ENCODE assay signal across 19 cellular contexts in the genomic region with DNA sequence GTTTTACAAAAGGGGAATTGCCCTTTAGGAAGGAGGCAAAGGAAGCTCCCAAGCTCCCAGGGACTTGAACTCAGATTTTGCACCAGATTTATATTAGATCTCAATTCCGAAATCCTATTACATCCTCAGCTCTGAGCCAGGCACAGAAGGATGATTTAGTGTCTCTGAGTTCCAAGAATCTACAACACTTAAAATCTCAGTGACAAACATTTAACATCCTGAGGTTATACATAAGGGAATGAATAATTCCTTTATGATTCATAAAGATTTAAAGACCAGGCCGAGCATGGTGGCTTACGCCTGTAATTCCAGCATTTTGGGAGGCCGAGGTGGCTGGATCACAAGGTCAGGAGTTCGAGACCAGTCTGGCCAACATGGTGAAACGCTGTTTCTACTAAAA. TPM values are rescaled to one million over a fixed set of nuclear protein-coding genes. Genes with fewer than 3 reads are reported as not detected.
DNase-seq lines count a peak whose midpoint lies in the region; ATAC-seq and TF ChIP-seq lines count a peak whose summit lies in the region.
"Had no signal": no experiment of that assay in that cellular context is flagged by ENCODE, and none has a peak within 500 bp of the region (broad histone marks: within the 10 kb centered on the region; RNA-seq: fewer than 3 reads in every experiment).

No MANE protein-coding gene starts in this region.

- TF ChIP-seq CTCF in type B pancreatic cell (conservative IDR thresholded peaks at IDR 0.05) = no peak

- H3K9me3 Mint-ChIP-seq in activated naive CD8-positive, alpha-beta T cell (ENCODE audit: low read depth) = no peaks in the 10 kb centered on the region
- H3K9me3 Mint-ChIP-seq in activated naive CD8-positive, alpha-beta T cell treated with anti-CD3 and anti-CD28 coated beads, Interleukin-2, amount 50 U/mL, for 24 hours = no peaks in the 10 kb centered on the region
- H3K9me3 Mint-ChIP-seq in T-cell (no peaks in the 10 kb centered on the region), immature natural killer cell (peaks cover 0 to 2% (median 0%) of the 10 kb centered on the region in 6 donors), type B pancreatic cell (no peaks in the 10 kb centered on the region)
- H3K9me3 Mint-ChIP-seq: activated CD4-positive, alpha-beta T cell treated with anti-CD3 and anti-CD28 coated beads, Interleukin-2, amount 10 ng/mL, durations not matched to agents 24 days and 14 days; nephron had no signal

- no peak for DNase-seq in activated naive CD8-positive, alpha-beta T cell treated with anti-CD3 and anti-CD28 coated beads, Interleukin-2, amount 50 U/mL, for 24 hours
- no peak for DNase-seq in T-cell
- no peak for DNase-seq in immature natural killer cell
- peak; percentile 25 for DNase-seq in type B pancreatic cell (ENCODE audit: extremely low spot score, unreplicated experiment)
- DNase-seq in left lobe of liver (ENCODE audit: low spot score) = no peak
- DNase-seq: activated effector memory CD4-positive, alpha-beta T cell treated with Interleukin-2 at 50 U/mL for 16 hours; dermis blood vessel endothelial cell; DMS 273 treated with DMSO at 0.1 percent for 48 hours; heart left ventricle; Kasumi-1; NCI-H2029 treated with DMSO at 0.1 percent for 48 hours; NCI-H345; sigmoid colon had no signal

- no peaks in the 10 kb centered on the region for H3K36me3 Mint-ChIP-seq in activated naive CD8-positive, alpha-beta T cell
- no peaks in the 10 kb centered on the region for H3K36me3 Mint-ChIP-seq in activated naive CD8-positive, alpha-beta T cell treated with anti-CD3 and anti-CD28 coated beads, Interleukin-2, amount 50 U/mL, for 24 hours (ENCODE audit: low read depth)
- H3K36me3 Mint-ChIP-seq in T-cell (no peaks in the 10 kb centered on the region), immature natural killer cell (no peaks in the 10 kb centered on the region), type B pancreatic cell (no peaks in the 10 kb centered on the region)

- H3K27me3 Mint-ChIP-seq in activated naive CD8-positive, alpha-beta T cell = no peaks in the 10 kb centered on the region
- peaks cover 18% of the 10 kb centered on the region for H3K27me3 Mint-ChIP-seq in activated naive CD8-positive, alpha-beta T cell treated with anti-CD3 and anti-CD28 coated beads, Interleukin-2, amount 50 U/mL, for 24 hours
- H3K27me3 Mint-ChIP-seq in T-cell (no peaks in the 10 kb centered on the region), immature natural killer cell (ENCODE audit: low read depth in 3 of 3) (peaks cover 17 to 20% (median 19%) of the 10 kb centered on the region in 3 donors), type B pancreatic cell (peaks cover 7% of the 10 kb centered on the region)
- H3K27me3 Mint-ChIP-seq: activated CD4-positive, alpha-beta T cell treated with anti-CD3 and anti-CD28 coated beads, Interleukin-2, amount 10 ng/mL, durations not matched to agents 24 days and 14 days had no signal

- H3K4me3 Mint-ChIP-seq in activated naive CD8-positive, alpha-beta T cell = peak overlapping the region; percentile 13
- H3K4me3 Mint-ChIP-seq in activated naive CD8-positive, alpha-beta T cell treated with anti-CD3 and anti-CD28 coated beads, Interleukin-2, amount 50 U/mL, for 24 hours = no peak overlapping the region
- peak overlapping the region in 1 of 3 donors; percentile 77 for H3K4me3 Mint-ChIP-seq in T-cell
- peak overlapping the region; percentile 59 to 90 (median 83) for H3K4me3 Mint-ChIP-seq in immature natural killer cell
- no peak overlapping the region for H3K4me3 Mint-ChIP-seq in type B pancreatic cell
- H3K4me3 Mint-ChIP-seq: activated CD4-positive, alpha-beta T cell treated with anti-CD3 and anti-CD28 coated beads, Interleukin-2, amount 10 ng/mL, durations not matched to agents 24 days and 14 days; nephron had no signal

- ATAC-seq in activated naive CD8-positive, alpha-beta T cell treated with anti-CD3 and anti-CD28 coated beads, Interleukin-2, amount 50 U/mL, for 24 hours = no peak
- ATAC-seq in T-cell (replicated peaks in 1 of 4) (no peak), GM19351 (IDR thresholded peaks at IDR 0.05; ENCODE audit: unreplicated experiment) (no peak), left lobe of liver (no peak), HG03045 (IDR thresholded peaks at IDR 0.05; ENCODE audit: unreplicated experiment) (no peak)
- ATAC-seq: heart left ventricle, Panc1 had no signal

- CTCF ChIA-PET in T-cell (lab: Charles Lee) = interaction anchor here (0.6 to 4.0 kb wide), 3 partner anchors 17 to 66 kb away, joined by 3 to 26 read pairs (median 4); partner anchors contain the start of gene SLC20A1 (in 1 of the 2)

- POLR2A ChIA-PET in T-cell (lab: Charles Lee) = no interaction called here

- H3K27ac Mint-ChIP-seq in activated naive CD8-positive, alpha-beta T cell = peak overlapping the region; percentile 46
- no peak overlapping the region for H3K27ac Mint-ChIP-seq in activated naive CD8-positive, alpha-beta T cell treated with anti-CD3 and anti-CD28 coated beads, Interleukin-2, amount 50 U/mL, for 24 hours
- H3K27ac Mint-ChIP-seq in T-cell (peak overlapping the region; percentile 66 to 93), immature natural killer cell (peak overlapping the region; percentile 94 to 100 (median 96)), type B pancreatic cell (no peak overlapping the region)

- peaks cover 82% of the 10 kb centered on the region for H3K4me1 Mint-ChIP-seq in activated naive CD8-positive, alpha-beta T cell (ENCODE audit: low read depth)
- peaks cover 82% of the 10 kb centered on the region for H3K4me1 Mint-ChIP-seq in activated naive CD8-positive, alpha-beta T cell treated with anti-CD3 and anti-CD28 coated beads, Interleukin-2, amount 50 U/mL, for 24 hours
- peaks cover 79 to 97% (median 82%) of the 10 kb centered on the region in 3 donors for H3K4me1 Mint-ChIP-seq in T-cell
- peaks cover 99 to 100% of the 10 kb centered on the region in 2 donors for H3K4me1 Mint-ChIP-seq in immature natural killer cell
- peaks cover 26% of the 10 kb centered on the region for H3K4me1 Mint-ChIP-seq in type B pancreatic cell (ENCODE audit: unreplicated experiment)

RNA-seq across cellular contexts. Expression of gene SLC20A1, which starts 16.5 kb away (rescaled TPM):
- total RNA-seq in T-cell (100 to 1,000 TPM in 2 of 5 donors, 10 to 100 TPM in 3; 65.8 to 135 (median 83.0) TPM), type B pancreatic cell (ENCODE audit: low replicate concordance) (50.3 and 63.9 TPM in 2 replicates), left lobe of liver (12.9 TPM)
- 10 to 100 TPM; 34.4 to 77.5 (median 73.1) TPM for polyA plus RNA-seq in immature natural killer cell

RNA-seq across cellular contexts. Expression of gene CHCHD5, which starts 44.8 kb away (rescaled TPM):
- total RNA-seq in T-cell (10 to 100 TPM; 16.4 to 30.1 (median 24.7) TPM), type B pancreatic cell (ENCODE audit: low replicate concordance) (25.6 and 33.5 TPM in 2 replicates), left lobe of liver (21.2 TPM)
- polyA plus RNA-seq in immature natural killer cell = 100 to 1,000 TPM in 1 of 3 donors, 10 to 100 TPM in 2; 65.1 to 109 (median 81.0) TPM

Comparison
In these comparisons a context has a peak if more than half of its experiments do, and no peak if none do; other contexts are left out.
1. H3K27ac Mint-ChIP-seq: peak in activated naive CD8-positive, alpha-beta T cell (single experiment), T-cell (2 of 2) and immature natural killer cell (6 of 6); none in activated naive CD8-positive, alpha-beta T cell treated with anti-CD3 and anti-CD28 coated beads, Interleukin-2, amount 50 U/mL, for 24 hours (single experiment) and type B pancreatic cell (single experiment).
2. H3K4me3 Mint-ChIP-seq: peak in activated naive CD8-positive, alpha-beta T cell (single experiment) and immature natural killer cell (5 of 5); none in activated naive CD8-positive, alpha-beta T cell treated with anti-CD3 and anti-CD28 coated beads, Interleukin-2, amount 50 U/mL, for 24 hours (single experiment) and type B pancreatic cell (single experiment).